Comparison of ENCODE assay signal across 32 cellular contexts in the genomic region with DNA sequence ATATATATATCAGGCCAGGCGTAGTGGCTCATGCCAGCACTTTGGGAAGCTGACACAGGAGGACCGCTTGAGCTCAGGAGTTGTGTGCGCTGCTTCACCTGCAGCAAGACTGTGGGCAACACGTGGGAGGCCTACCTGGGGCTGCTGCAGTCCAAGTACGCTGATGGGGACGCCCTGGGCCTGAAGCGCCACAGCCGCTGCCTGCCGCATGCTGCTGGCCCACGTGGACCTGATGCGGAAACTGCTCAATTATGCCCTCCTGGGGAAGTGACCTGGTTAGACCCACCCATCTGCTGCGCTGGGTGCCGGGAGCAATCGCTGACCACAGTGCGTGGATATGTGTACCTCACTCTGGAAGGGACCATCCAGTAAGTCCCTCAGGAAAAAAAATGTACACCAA. TPM values are rescaled to one million over a fixed set of nuclear protein-coding genes. Genes with fewer than 3 reads are reported as not detected.
"Had no signal": no experiment of that assay in that cellular context is flagged by ENCODE, and none has a peak within 500 bp of the region (broad histone marks: within the 10 kb centered on the region; RNA-seq: fewer than 3 reads in every experiment).

No MANE protein-coding gene starts in this region.

- DNase-seq: activated B cell treated with CpG ODN at 0.5 μM for 24 hours; activated CD4-positive, alpha-beta memory T cell treated with anti-CD3 and anti-CD28 coated beads for 36 hours; activated CD4-positive, alpha-beta T cell treated with anti-CD3 and anti-CD28 coated beads for 4 hours; activated CD4-positive, alpha-beta T cell treated with anti-CD3 and anti-CD28 coated beads, Interleukin-2, amount 10 ng/mL, durations not matched to agents 24 days and 14 days; activated CD4-positive, alpha-beta T cell treated with anti-CD3 and anti-CD28 coated beads, Interleukin-2, amount 50 U/mL, for 1 hour; activated CD4-positive, alpha-beta T cell treated with anti-CD3 and anti-CD28 coated beads, Interleukin-2, amount 50 U/mL, for 4 hours; activated CD4-positive, CD25-positive, alpha-beta regulatory T cell treated with anti-CD3 and anti-CD28 coated beads, Interleukin-2, amount 50 U/mL, for 72 hours; activated CD8-positive, alpha-beta memory T cell treated with anti-CD3 and anti-CD28 coated beads, Interleukin-2, amount 50 U/mL, for 4 hours; activated CD8-positive, alpha-beta T cell treated with anti-CD3 and anti-CD28 coated beads for 36 hours; activated effector memory CD4-positive, alpha-beta T cell treated with anti-CD3 and anti-CD28 coated beads, Interleukin-2, amount 50 U/mL, for 16 hours; activated gamma-delta T cell treated with Interleukin-2 at 50 U/mL for 16 hours; activated naive CD4-positive, alpha-beta T cell; activated naive CD4-positive, alpha-beta T cell treated with anti-CD3 and anti-CD28 coated beads for 36 hours; activated naive CD4-positive, alpha-beta T cell treated with anti-CD3 and anti-CD28 coated beads, Interleukin-2, amount 50 U/mL, for 16 hours; activated naive CD8-positive, alpha-beta T cell treated with anti-CD3 and anti-CD28 coated beads for 36 hours; activated T-cell treated with anti-CD3 and anti-CD28 coated beads for 4 hours; activated T-cell treated with anti-CD3 and anti-CD28 coated beads, Interleukin-2, amount 50 U/mL, for 1 hour; activated T-cell treated with anti-CD3 and anti-CD28 coated beads, Interleukin-2, amount 50 U/mL, for 4 hours; activated T-cell treated with anti-CD3 and anti-CD28 coated beads, Interleukin-2, amount 50 U/mL, for 72 hours; adrenal gland; amniotic stem cell; aorta; body of pancreas; brain microvascular endothelial cell; central memory CD4-positive, alpha-beta T cell; T-helper 1 cell; T-helper 2 cell; T-helper 9 cell had no signal

- H3K36me3 ChIP-seq: adrenal gland, brain microvascular endothelial cell, breast epithelium had no signal

- H3K27me3 ChIP-seq: adrenal gland, body of pancreas, brain microvascular endothelial cell, breast epithelium had no signal

- H3K4me1 ChIP-seq: breast epithelium had no signal

- H3K4me3 ChIP-seq: adrenal gland, body of pancreas, breast epithelium had no signal

- H3K27ac ChIP-seq: adrenal gland, body of pancreas, brain microvascular endothelial cell, breast epithelium, VCaP had no signal

- ATAC-seq: activated CD8-positive, alpha-beta T cell treated with anti-CD3 and anti-CD28 coated beads for 36 hours; activated naive CD4-positive, alpha-beta T cell treated with anti-CD3 and anti-CD28 coated beads, Interleukin-2, amount 50 U/mL, for 72 hours; activated T-cell treated with anti-CD3 and anti-CD28 coated beads, Interleukin-2, amount 50 U/mL, for 4 hours; activated T-cell treated with anti-CD3 and anti-CD28 coated beads, Interleukin-2, amount 50 U/mL, for 72 hours; activated T-helper 17 cell treated with anti-CD3 and anti-CD28 coated beads, Interleukin-2, amount 50 U/mL, for 72 hours; body of pancreas had no signal

- H3K9me3 ChIP-seq: adrenal gland, body of pancreas, breast epithelium had no signal

RNA-seq across cellular contexts. Expression of a gene that starts 1.8 kb away (rescaled TPM):
- polyA plus RNA-seq: adrenal gland, aorta had no signal

RNA-seq across cellular contexts. Expression of a gene that starts 20.4 kb away (rescaled TPM):
- polyA plus RNA-seq: aorta had no signal
